Comparison of ENCODE assay signal across 29 cellular contexts in the genomic region with DNA sequence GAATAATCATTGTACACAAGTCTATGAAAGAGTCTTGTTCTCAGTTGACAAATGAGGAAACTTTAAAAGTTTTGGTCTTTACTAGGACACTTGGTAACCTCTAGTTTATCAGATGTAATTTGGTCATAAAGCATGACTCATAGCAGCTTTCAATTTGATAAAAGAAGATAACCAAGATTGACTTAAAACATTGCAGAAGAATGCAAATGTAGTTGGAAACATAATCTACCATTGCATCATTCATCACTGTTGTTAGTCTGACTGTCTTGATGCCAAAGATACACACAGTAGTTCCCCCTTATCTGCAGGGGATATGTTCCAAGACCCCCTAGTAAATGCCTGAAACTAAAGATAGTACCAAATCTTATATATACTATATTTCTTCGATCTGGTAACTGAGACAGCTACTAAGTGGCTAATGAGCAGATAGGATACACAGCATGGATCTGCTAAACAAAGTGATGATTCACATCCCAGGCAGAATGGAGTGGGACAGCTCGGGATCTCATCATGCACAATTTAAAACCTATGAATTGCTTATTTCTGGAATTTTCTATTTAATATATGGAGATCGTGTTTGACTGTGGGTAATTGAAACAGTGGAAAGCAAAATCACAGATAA.
DNase-seq lines count a peak whose midpoint lies in the region; ATAC-seq, FAIRE-seq and TF ChIP-seq lines count a peak whose summit lies in the region.
"Had no signal": no experiment of that assay in that cellular context is flagged by ENCODE, and none has a peak within 500 bp of the region (broad histone marks: within the 10 kb centered on the region; RNA-seq: fewer than 3 reads in every experiment).

No MANE protein-coding gene starts in this region.

- H3K9ac ChIP-seq in K562 (ENCODE audit: insufficient read depth in 1 of 2, low read depth in 2 of 2, low read length in 2 of 2) = no peak overlapping the region

- no peaks in the 10 kb centered on the region for H3K79me2 ChIP-seq in K562 (ENCODE audit: control insufficient read depth, insufficient read depth, low read length)

- CTCF ChIA-PET in A549 (lab: Yijun Ruan, JAX) (interaction anchor here (1.2 kb wide), 1 partner anchor 10 kb away, joined by 3 read pairs; no protein-coding TSS in a partner anchor), K562 (lab: Yijun Ruan, JAX; ENCODE audit: low intra/inter-chr PET ratio) (no interaction called here)

- no peaks in the 10 kb centered on the region for H3K27me3 ChIP-seq in K562 (ENCODE audit: control insufficient read depth in 2 of 2, insufficient read depth in 2 of 2, low read length in 2 of 2)
- no peaks in the 10 kb centered on the region for H3K27me3 ChIP-seq in adrenal gland

- no peak for TF ChIP-seq POLR2A in A549 (IDR thresholded peaks at IDR 0.05; ENCODE audit: low read length)
- TF ChIP-seq POLR2A in K562 (conservative IDR thresholded peaks at IDR 0.05) = no peak
- TF ChIP-seq POLR2A in adrenal gland (IDR thresholded peaks at IDR 0.05) = no peak

- H3K36me3 ChIP-seq in K562 (ENCODE audit: control insufficient read depth, insufficient read depth, low read length) = no peaks in the 10 kb centered on the region
- no peaks in the 10 kb centered on the region for H3K36me3 ChIP-seq in adrenal gland (replicated peaks in 1 of 2)
- H3K36me3 ChIP-seq: thoracic aorta had no signal

- H3K4me2 ChIP-seq in A549 (peak overlapping the region; percentile 7; the same call in 1 of the 3 replicates), K562 (ENCODE audit: insufficient read depth, low read length) (no peak overlapping the region)
- H3K4me2 ChIP-seq: GM23338 had no signal

- DNase-seq in A549 (ENCODE audit: low read depth in 1 of 2, low spot score in 1 of 2) (no peak), MV-4-11 (lab: John Stamatoyannopoulos, UW) (peak; percentile 22), K562 (ENCODE audit: extremely low read depth in 1 of 4, low spot score in 3 of 4) (no peak), left colon (no peak), NCI-H82 (lab: John Stamatoyannopoulos, UW) (no peak), adrenal gland (no peak), GM20000 (ENCODE audit: low spot score) (no peak)
- DNase-seq: activated CD4-positive, alpha-beta memory T cell treated with anti-CD3 and anti-CD28 coated beads, Interleukin-2, amount 10 ng/mL, durations not matched to agents 7 days and 5 days; activated CD8-positive, alpha-beta memory T cell treated with anti-CD3 and anti-CD28 coated beads, Interleukin-2, amount 50 U/mL, for 4 hours; activated naive CD4-positive, alpha-beta T cell treated with Interleukin-2 at 50 U/mL for 16 hours; amniotic stem cell; Calu3; DMS79 treated with DMSO at 0.1 percent for 48 hours; effector memory CD4-positive, alpha-beta T cell; KBM-7; NCI-H1417 treated with DMSO at 0.1 percent for 48 hours; NCI-H2081 treated with DMSO at 0.1 percent for 48 hours; NCI-H748 treated with DMSO at 0.1 percent for 48 hours; stimulated activated naive CD8-positive, alpha-beta T cell treated with anti-CD3 and anti-CD28 coated beads, Interleukin-15, Interleukin-2, amounts not matched to agents 100 U/mL and 50 U/mL, for 24 hours; T-helper 17 cell had no signal

- H3K27ac ChIP-seq in A549 (0 out of 6 replicates have a peak overlapping the region, but pooled peaks of 1 of the 2 experiments have one; percentile 24), K562 (ENCODE audit: extremely low read depth, low read depth, low read length) (no peak overlapping the region), adrenal gland (no peak overlapping the region)
- H3K27ac ChIP-seq: 22Rv1, SK-N-MC, thoracic aorta had no signal

- no peak for TF ChIP-seq EP300 in A549 (IDR thresholded peaks at IDR 0.05)
- no peak for TF ChIP-seq EP300 in K562 (IDR thresholded peaks at IDR 0.05; ENCODE audit: low read length)

- in situ Hi-C loops in K562 (cut with MboI) = no loop called here

- intact Hi-C loops in K562 (cut with micrococcal nuclease) (no loop called here), left colon (cut with DNase I, micrococcal nuclease) (no loop called here), adrenal gland (cut with DNase I) (no loop called here)

- ATAC-seq in A549 = no peak
- ATAC-seq in K562 = no peak
- ATAC-seq in left colon = peak; percentile 86
- no peak for ATAC-seq in GM21515 (IDR thresholded peaks at IDR 0.05; ENCODE audit: unreplicated experiment)
- ATAC-seq: activated CD4-positive, CD25-positive, alpha-beta regulatory T cell treated with anti-CD3 and anti-CD28 coated beads, Interleukin-2, amount 50 U/mL, for 24 hours; GM23338; left lobe of liver; stimulated activated naive CD8-positive, alpha-beta T cell treated with anti-CD3 and anti-CD28 coated beads, Interleukin-15, Interleukin-2, amounts not matched to agents 100 U/mL and 50 U/mL, for 24 hours; T-helper 17 cell had no signal

- H3K4me3 ChIP-seq in A549 = no peak overlapping the region
- no peak overlapping the region for H3K4me3 ChIP-seq in K562
- H3K4me3 ChIP-seq in adrenal gland = no peak overlapping the region
- H3K4me3 ChIP-seq: GM23338, SK-N-MC, thoracic aorta had no signal

- H3K4me1 ChIP-seq in A549 (peaks cover 9% of the 10 kb centered on the region; the same call in 1 of the 3 replicates), K562 (replicated peaks in 1 of 2; ENCODE audit: control insufficient read depth in 2 of 2, insufficient read depth in 2 of 2, low read length in 2 of 2) (no peaks in the 10 kb centered on the region), adrenal gland (replicated peaks in 1 of 2) (no peaks in the 10 kb centered on the region)

- no peaks in the 10 kb centered on the region for H3K9me1 ChIP-seq in K562 (ENCODE audit: control insufficient read depth, insufficient read depth, low read length)

- no peak for TF ChIP-seq RAD21 in A549 (conservative IDR thresholded peaks at IDR 0.05 in 1 of 2, IDR thresholded peaks at IDR 0.05 in 1 of 2)
- no peak for TF ChIP-seq RAD21 in K562 (CRISPR knock-in tag; conservative IDR thresholded peaks at IDR 0.05 in 1 of 2, IDR thresholded peaks at IDR 0.05 in 1 of 2)

- no peaks in the 10 kb centered on the region for H3K9me3 ChIP-seq in A549
- H3K9me3 ChIP-seq in K562 (replicated peaks; ENCODE audit: control insufficient read depth, insufficient read depth, low read depth, low read length) = no peaks in the 10 kb centered on the region
- no peaks in the 10 kb centered on the region for H3K9me3 ChIP-seq in adrenal gland (replicated peaks in 1 of 3)
- H3K9me3 ChIP-seq: thoracic aorta had no signal

- BruUV-seq in K562 (replicated peaks; lab: Mats Ljungman, UMichigan) = no TSS peak

- H2AFZ ChIP-seq in K562 (ENCODE audit: low read depth, low read length) = no peak overlapping the region
- H2AFZ ChIP-seq: GM23338 had no signal

- FAIRE-seq in A549 (lab: Jason Lieb, UNC) = no peak
- no peak for FAIRE-seq in K562 (lab: Jason Lieb, UNC)
- FAIRE-seq: TTC549, urothelium cell line had no signal

- H4K20me1 ChIP-seq in K562 (replicated peaks; ENCODE audit: control insufficient read depth, insufficient read depth, low read length) = no peaks in the 10 kb centered on the region

- TF ChIP-seq CTCF in A549 (IDR thresholded peaks at IDR 0.05) (no peak), K562 (IDR thresholded peaks at IDR 0.05 in 2 of 3, conservative IDR thresholded peaks at IDR 0.05 in 1 of 3; ENCODE audit: insufficient read depth in 2 of 3, low read depth in 1 of 3, low read length in 3 of 3) (no peak), adrenal gland (IDR thresholded peaks at IDR 0.05) (no peak), GM20000 (IDR thresholded peaks at IDR 0.05; ENCODE audit: extremely low read depth, missing control alignments) (no peak)

- POLR2A ChIA-PET in A549 (lab: Yijun Ruan, JAX) (no interaction called here), K562 (lab: Yijun Ruan, JAX) (interaction anchor here (0.7 kb wide), 1 partner anchor 745 kb away, joined by 3 read pairs; no protein-coding TSS in a partner anchor)

- 46% methylated on average over 3 of the region's 3 CpGs for WGBS in A549 (ENCODE audit: missing lambda C conversion rate)
- WGBS in K562 (ENCODE audit: insufficient coverage, low coverage, missing lambda C conversion rate) = 0% methylated on average over 3 of the region's 3 CpGs
- WGBS in adrenal gland, 4 donors = 55 to 71% (median 65%) methylated on average over 3 of the region's 3 CpGs

TF ChIP-seq in A549, 52 proteins besides CTCF, POLR2A, EP300 and RAD21 (continues in another document):
- TF ChIP-seq CHD4 (IDR thresholded peaks at IDR 0.05; ENCODE audit: borderline replicate concordance) (no peak), GATA3 (IDR thresholded peaks at IDR 0.05; ENCODE audit: borderline replicate concordance) (no peak), KDM5A (IDR thresholded peaks at IDR 0.05) (no peak), POLR2AphosphoS2 (conservative IDR thresholded peaks at IDR 0.05; ENCODE audit: low read length) (no peak)
- TF ChIP-seq, protein P1, sequence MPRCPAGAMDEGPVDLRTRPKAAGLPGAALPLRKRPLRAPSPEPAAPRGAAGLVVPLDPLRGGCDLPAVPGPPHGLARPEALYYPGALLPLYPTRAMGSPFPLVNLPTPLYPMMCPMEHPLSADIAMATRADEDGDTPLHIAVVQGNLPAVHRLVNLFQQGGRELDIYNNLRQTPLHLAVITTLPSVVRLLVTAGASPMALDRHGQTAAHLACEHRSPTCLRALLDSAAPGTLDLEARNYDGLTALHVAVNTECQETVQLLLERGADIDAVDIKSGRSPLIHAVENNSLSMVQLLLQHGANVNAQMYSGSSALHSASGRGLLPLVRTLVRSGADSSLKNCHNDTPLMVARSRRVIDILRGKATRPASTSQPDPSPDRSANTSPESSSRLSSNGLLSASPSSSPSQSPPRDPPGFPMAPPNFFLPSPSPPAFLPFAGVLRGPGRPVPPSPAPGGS (IDR thresholded peaks at IDR 0.05) = no peak

TF ChIP-seq in K562, 482 proteins besides CTCF, POLR2A, EP300 and RAD21 (continues in another document):
- TF ChIP-seq, protein P2, sequence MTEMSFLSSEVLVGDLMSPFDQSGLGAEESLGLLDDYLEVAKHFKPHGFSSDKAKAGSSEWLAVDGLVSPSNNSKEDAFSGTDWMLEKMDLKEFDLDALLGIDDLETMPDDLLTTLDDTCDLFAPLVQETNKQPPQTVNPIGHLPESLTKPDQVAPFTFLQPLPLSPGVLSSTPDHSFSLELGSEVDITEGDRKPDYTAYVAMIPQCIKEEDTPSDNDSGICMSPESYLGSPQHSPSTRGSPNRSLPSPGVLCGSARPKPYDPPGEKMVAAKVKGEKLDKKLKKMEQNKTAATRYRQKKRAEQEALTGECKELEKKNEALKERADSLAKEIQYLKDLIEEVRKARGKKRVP (CRISPR knock-in tag; IDR thresholded peaks at IDR 0.05) = peak; percentile 45; the same call in 1 of the 2 replicates
- TF ChIP-seq TARDBP (IDR thresholded peaks at IDR 0.05) = no peak
- TF ChIP-seq SRSF1 (IDR thresholded peaks at IDR 0.05; ENCODE audit: low read depth, low read length) = no peak
- no peak for TF ChIP-seq HIVEP1 (CRISPR knock-in tag; IDR thresholded peaks at IDR 0.05)
- TF ChIP-seq FOSL1 (tag; conservative IDR thresholded peaks at IDR 0.05) = peak; percentile 69
- no peak for TF ChIP-seq JUND (IDR thresholded peaks at IDR 0.05; ENCODE audit: borderline replicate concordance, low read depth, low read length)
- TF ChIP-seq JUND (tag; IDR thresholded peaks at IDR 0.05; ENCODE audit: borderline replicate concordance, low read depth, low read length) = 0 out of 3 replicates have a peak, but pooled peaks have one; percentile 29
